In genomic region chr11:96168623-96169022, GRCh38 we compare ENCODE assay signal across 9 cellular contexts.
A peak's percentile ranks its signal among the peaks of the same experiment; 100 is the strongest.
DNase-seq lines count a peak whose midpoint lies in the region; ATAC-seq and TF ChIP-seq lines count a peak whose summit lies in the region.
"Had no signal": no experiment of that assay in that cellular context is flagged by ENCODE, and none has a peak within 500 bp of the region (broad histone marks: within the 10 kb centered on the region; RNA-seq: fewer than 3 reads in every experiment).

No MANE protein-coding gene starts in this region.

- peak; percentile 85 for ATAC-seq in aorta (ENCODE audit: low FRiP score)
- ATAC-seq in GM21526 (IDR thresholded peaks at IDR 0.05; ENCODE audit: low FRiP score, unreplicated experiment), result no peak
- no peak for ATAC-seq in HG02970 (IDR thresholded peaks at IDR 0.05; ENCODE audit: low FRiP score, unreplicated experiment)

- H3K36me3 ChIP-seq in breast epithelium, result no peaks in the 10 kb centered on the region
- H3K36me3 ChIP-seq in mesenchymal stem cell (ENCODE audit: control insufficient read depth in 1 of 2, insufficient read depth in 2 of 2, low read depth in 1 of 2, low read length in 2 of 2), result peaks cover 0 to 5% of the 10 kb centered on the region in 2 experiments
- H3K36me3 ChIP-seq in aorta (ENCODE audit: control insufficient read depth in 1 of 2, insufficient read depth in 2 of 2, low read length in 1 of 2), result no peaks in the 10 kb centered on the region

- H4K91ac ChIP-seq in mesenchymal stem cell (ENCODE audit: low read length), result no peak overlapping the region

- H2AFZ ChIP-seq in mesenchymal stem cell (ENCODE audit: low read depth, low read length), result no peak overlapping the region

- H3K4ac ChIP-seq in mesenchymal stem cell (ENCODE audit: low read depth in 1 of 2, low read length in 2 of 2), result no peak overlapping the region

- H3K9ac ChIP-seq in mesenchymal stem cell (ENCODE audit: low read length), result peak overlapping the region; percentile 74

- H3K27ac ChIP-seq in breast epithelium (peak overlapping the region; percentile 89), mesenchymal stem cell (ENCODE audit: low read length, poor library complexity, severe bottlenecking) (peak overlapping the region; percentile 75), aorta (ENCODE audit: low read depth in 1 of 2, low read length in 2 of 2) (peak overlapping the region in 1 of 2 donors; percentile 54)

- no peak overlapping the region for H3K4me3 ChIP-seq in breast epithelium
- peak overlapping the region in 1 of 2 experiments; percentile 46 for H3K4me3 ChIP-seq in mesenchymal stem cell (ENCODE audit: insufficient read depth in 1 of 2, low read depth in 1 of 2, low read length in 2 of 2)
- H3K4me3 ChIP-seq in aorta (ENCODE audit: low read length in 2 of 2), result no peak overlapping the region

- intact Hi-C loops in breast epithelium (cut with DNase I; ENCODE audit: low total_unique reads) (loop anchor here (5.0 kb wide), 1 partner anchor 86 kb away; no protein-coding TSS in a partner anchor), aorta (cut with DNase I) (loop anchor here in 1 of 2 donors (10.0 kb wide), 1 partner anchor 46 kb away; no protein-coding TSS in a partner anchor)

- peak in 2 of 3 donors; percentile 10 to 35 for TF ChIP-seq CTCF in breast epithelium (IDR thresholded peaks at IDR 0.05)

- H2BK12ac ChIP-seq in mesenchymal stem cell (ENCODE audit: low read length in 2 of 2), result peak overlapping the region in 1 of 2 experiments; percentile 23

- no peak overlapping the region for H2BK120ac ChIP-seq in mesenchymal stem cell (ENCODE audit: low read depth, low read length)

- TF ChIP-seq POLR2A in breast epithelium (IDR thresholded peaks at IDR 0.05), result no peak

- peak; percentile 24 for DNase-seq in stimulated activated CD4-positive, alpha-beta T cell treated with anti-CD3 and anti-CD28 coated beads, Interleukin-4, amount 100 ng/mL, for 24 hours
- no peak for DNase-seq in stimulated activated CD4-positive, alpha-beta T cell treated with anti-CD3 and anti-CD28 coated beads, Interleukin-2, amount 100 ng/mL, for 24 hours
- peak in 1 of 2 donors; percentile 71 for DNase-seq in breast epithelium (ENCODE audit: low spot score in 2 of 2)
- peak; percentile 96 for DNase-seq in mesenchymal stem cell
- no peak for DNase-seq in aorta
- DNase-seq in NCI-H1105 treated with DMSO at 0.1 percent for 48 hours (lab: John Stamatoyannopoulos, UW), result no peak
- DNase-seq: DMS79 treated with DMSO at 0.1 percent for 48 hours had no signal

- no peak overlapping the region for H3K23ac ChIP-seq in mesenchymal stem cell (ENCODE audit: low read length in 2 of 2)

- peak overlapping the region in 1 of 2 experiments; percentile 45 for H3K18ac ChIP-seq in mesenchymal stem cell (ENCODE audit: low read depth in 1 of 2, low read length in 2 of 2)

- H3K4me2 ChIP-seq in mesenchymal stem cell (ENCODE audit: low read length, poor library complexity, severe bottlenecking), result no peak overlapping the region

- no peak overlapping the region for H2AK5ac ChIP-seq in mesenchymal stem cell (ENCODE audit: low read length, severe bottlenecking)

- no peaks in the 10 kb centered on the region for H3K27me3 ChIP-seq in breast epithelium
- H3K27me3 ChIP-seq in mesenchymal stem cell (ENCODE audit: control insufficient read depth in 1 of 2, insufficient read depth in 1 of 2, low read length in 2 of 2), result no peaks in the 10 kb centered on the region
- no peaks in the 10 kb centered on the region for H3K27me3 ChIP-seq in aorta (ENCODE audit: control insufficient read depth in 1 of 2, insufficient read depth in 2 of 2, low read length in 1 of 2)

- H3K4me1 ChIP-seq in breast epithelium (peaks cover 0 to 22% of the 10 kb centered on the region in 2 donors), mesenchymal stem cell (ENCODE audit: control insufficient read depth, insufficient read depth, low read depth, low read length) (peaks cover 14% of the 10 kb centered on the region), aorta (ENCODE audit: control insufficient read depth in 1 of 2, insufficient read depth in 2 of 2, low read length in 2 of 2) (peaks cover 8 to 9% of the 10 kb centered on the region in 2 donors)

- no peak overlapping the region for H3K14ac ChIP-seq in mesenchymal stem cell (ENCODE audit: low read length in 2 of 2)

- 0% methylated on average over 1 of the region's 2 CpGs for WGBS in mesenchymal stem cell
- 0 to 5% methylated on average over 2 of the region's 2 CpGs for WGBS in aorta, 2 donors

- no peak overlapping the region for H4K8ac ChIP-seq in mesenchymal stem cell (ENCODE audit: low read length)

- H3K9me3 ChIP-seq in breast epithelium (no peaks in the 10 kb centered on the region), mesenchymal stem cell (ENCODE audit: control insufficient read depth, low read length) (no peaks in the 10 kb centered on the region), aorta (ENCODE audit: control insufficient read depth, low read length) (no peaks in the 10 kb centered on the region)

- H3K79me1 ChIP-seq in mesenchymal stem cell (replicated peaks; ENCODE audit: low read length, poor library complexity, severe bottlenecking), result peaks cover 28% of the 10 kb centered on the region

- no peak overlapping the region for H2BK15ac ChIP-seq in mesenchymal stem cell (ENCODE audit: low read depth, poor library complexity, severe bottlenecking)

- no peak overlapping the region for H2BK5ac ChIP-seq in mesenchymal stem cell (ENCODE audit: low read depth, low read length, poor library complexity, severe bottlenecking)

Comparison
In these comparisons a context has a peak if more than half of its experiments do, and no peak if none do; other contexts are left out.
1. DNase-seq: peak in stimulated activated CD4-positive, alpha-beta T cell treated with anti-CD3 and anti-CD28 coated beads, Interleukin-4, amount 100 ng/mL, for 24 hours (single experiment) and mesenchymal stem cell (single experiment); none in stimulated activated CD4-positive, alpha-beta T cell treated with anti-CD3 and anti-CD28 coated beads, Interleukin-2, amount 100 ng/mL, for 24 hours (0 of 2), aorta (0 of 2) and NCI-H1105 treated with DMSO at 0.1 percent for 48 hours (single experiment).